13 cellular contexts compared by ENCODE assay signal in the genomic region with DNA sequence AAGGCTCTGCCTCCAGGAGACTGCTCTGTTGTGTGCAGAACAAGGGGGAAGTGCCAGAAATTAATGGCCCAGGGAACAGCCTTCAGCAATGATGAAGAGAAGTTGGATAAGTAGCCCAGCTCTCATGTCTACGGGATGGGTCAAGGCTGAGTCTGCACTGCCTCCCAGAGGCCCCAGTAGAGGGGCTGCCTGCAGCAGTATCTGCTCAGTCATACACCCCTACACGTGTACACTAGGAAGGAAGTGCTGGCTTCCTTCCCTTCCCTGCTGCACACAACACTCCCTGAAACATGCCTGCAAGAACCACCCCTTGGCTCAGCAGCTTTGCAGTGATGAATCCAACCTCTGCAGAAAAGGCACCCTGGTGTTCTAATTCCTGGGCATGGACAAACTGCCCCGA. TPM values are rescaled to one million over a fixed set of nuclear protein-coding genes. Genes with fewer than 3 reads are reported as not detected.
DNase-seq lines count a peak whose midpoint lies in the region; ATAC-seq and TF ChIP-seq lines count a peak whose summit lies in the region.
"Had no signal": no experiment of that assay in that cellular context is flagged by ENCODE, and none has a peak within 500 bp of the region (broad histone marks: within the 10 kb centered on the region; RNA-seq: fewer than 3 reads in every experiment).

No MANE protein-coding gene starts in this region.

- CTCF ChIA-PET in A673 (lab: Charles Lee): no interaction called here

- H3K27me3 ChIP-seq in A673 (replicated peaks; ENCODE audit: insufficient read depth, low read depth, low read length, poor library complexity): no peaks in the 10 kb centered on the region
- H3K27me3 ChIP-seq: pancreas, SJSA1 had no signal

- H3K4me3 Mint-ChIP-seq in stimulated activated effector memory CD8-positive, alpha-beta T cell treated with anti-CD3 and anti-CD28 coated beads, Interleukin-12 subunit alpha, Interleukin-12 subunit beta, amount 100 ng/mL, for 72 hours: no peak overlapping the region

- BruUV-seq in A673 (replicated peaks; lab: Mats Ljungman, UMichigan): no TSS peak

- no peak overlapping the region for H3K27ac Mint-ChIP-seq in stimulated activated effector memory CD8-positive, alpha-beta T cell treated with anti-CD3 and anti-CD28 coated beads, Interleukin-12 subunit alpha, Interleukin-12 subunit beta, amount 100 ng/mL, for 72 hours

- DNase-seq in NOMO-1 (lab: John Stamatoyannopoulos, UW; ENCODE audit: unreplicated experiment in 2 of 2) (peak; percentile 21 to 32), NOMO-1 treated with dmso at 0.1 percent for 144 hours (lab: John Stamatoyannopoulos, UW; ENCODE audit: unreplicated experiment) (no peak), OCI-M2 (lab: John Stamatoyannopoulos, UW; ENCODE audit: unreplicated experiment) (peak; percentile 87), fibroblast of pulmonary artery (ENCODE audit: low read depth) (peak; percentile 18), A673 (ENCODE audit: low spot score) (no peak)
- DNase-seq in stimulated activated effector memory CD8-positive, alpha-beta T cell treated with anti-CD3 and anti-CD28 coated beads, Interleukin-12 subunit alpha, Interleukin-12 subunit beta, amount 100 ng/mL, for 72 hours (ENCODE audit: low spot score in 2 of 2): no peak
- DNase-seq: 8988T, amniotic stem cell, pancreas had no signal

- no peaks in the 10 kb centered on the region for H3K4me1 ChIP-seq in A673 (ENCODE audit: insufficient read depth, low read length, poor library complexity, severe bottlenecking)
- H3K4me1 ChIP-seq: pancreas, SJSA1 had no signal

- no peak overlapping the region for H3K4me3 ChIP-seq in fibroblast of pulmonary artery (replicated peaks; ENCODE audit: low read depth, low read length)
- no peak overlapping the region for H3K4me3 ChIP-seq in A673 (ENCODE audit: low read depth, low read length, poor library complexity, severe bottlenecking)
- H3K4me3 ChIP-seq: pancreas, SJSA1 had no signal

- no peaks in the 10 kb centered on the region for H3K9me3 Mint-ChIP-seq in stimulated activated effector memory CD8-positive, alpha-beta T cell treated with anti-CD3 and anti-CD28 coated beads, Interleukin-12 subunit alpha, Interleukin-12 subunit beta, amount 100 ng/mL, for 72 hours

- H3K9me3 ChIP-seq in A673 (ENCODE audit: low read depth, low read length, poor library complexity, severe bottlenecking): no peaks in the 10 kb centered on the region
- H3K9me3 ChIP-seq: pancreas, SJSA1 had no signal

- no peaks in the 10 kb centered on the region for H3K36me3 Mint-ChIP-seq in stimulated activated effector memory CD8-positive, alpha-beta T cell treated with anti-CD3 and anti-CD28 coated beads, Interleukin-12 subunit alpha, Interleukin-12 subunit beta, amount 100 ng/mL, for 72 hours

- H3K36me3 ChIP-seq in A673 (ENCODE audit: insufficient read depth, low read length, poor library complexity, severe bottlenecking): no peaks in the 10 kb centered on the region
- H3K36me3 ChIP-seq: pancreas, SJSA1 had no signal

- H3K27ac ChIP-seq in A673 (ENCODE audit: low read depth, low read length, poor library complexity, severe bottlenecking): no peak overlapping the region
- H3K27ac ChIP-seq: epithelial cell of prostate, pancreas, SJSA1 had no signal

- H3K4me1 Mint-ChIP-seq in stimulated activated effector memory CD8-positive, alpha-beta T cell treated with anti-CD3 and anti-CD28 coated beads, Interleukin-12 subunit alpha, Interleukin-12 subunit beta, amount 100 ng/mL, for 72 hours: no peaks in the 10 kb centered on the region

- TF ChIP-seq CTCF in fibroblast of pulmonary artery (IDR thresholded peaks at IDR 0.05; ENCODE audit: low read length, missing control alignments) (no peak), A673 (conservative IDR thresholded peaks at IDR 0.05; ENCODE audit: low read depth, low read length) (no peak)

- intact Hi-C loops in A673 (cut with micrococcal nuclease; ENCODE audit: unreplicated experiment): no loop called here

- peak; percentile 37 for ATAC-seq in stimulated activated effector memory CD8-positive, alpha-beta T cell treated with anti-CD3 and anti-CD28 coated beads, Interleukin-12 subunit alpha, Interleukin-12 subunit beta, amount 100 ng/mL, for 72 hours
- ATAC-seq in HG03039 (IDR thresholded peaks at IDR 0.05; ENCODE audit: unreplicated experiment): no peak
- no peak for ATAC-seq in HG03175 (IDR thresholded peaks at IDR 0.05; ENCODE audit: unreplicated experiment)
- ATAC-seq: pancreas had no signal

- POLR2A ChIA-PET in A673 (lab: Charles Lee; ENCODE audit: low non-redundant PET): no interaction called here

RNA-seq across cellular contexts. Expression of a gene that starts 54.5 kb away (rescaled TPM):
- total RNA-seq in A673 (2021): 88.6 and 93.0 TPM in 2 replicates

Comparison
In these comparisons a context has a peak if more than half of its experiments do, and no peak if none do; other contexts are left out.
1. DNase-seq: peak in NOMO-1 (2 of 2), OCI-M2 (single experiment) and fibroblast of pulmonary artery (single experiment); none in NOMO-1 treated with dmso at 0.1 percent for 144 hours (single experiment), stimulated activated effector memory CD8-positive, alpha-beta T cell treated with anti-CD3 and anti-CD28 coated beads, Interleukin-12 subunit alpha, Interleukin-12 subunit beta, amount 100 ng/mL, for 72 hours (0 of 2) and A673 (single experiment).